Comparison of ENCODE assay signal across 23 cellular contexts in the genomic region with DNA sequence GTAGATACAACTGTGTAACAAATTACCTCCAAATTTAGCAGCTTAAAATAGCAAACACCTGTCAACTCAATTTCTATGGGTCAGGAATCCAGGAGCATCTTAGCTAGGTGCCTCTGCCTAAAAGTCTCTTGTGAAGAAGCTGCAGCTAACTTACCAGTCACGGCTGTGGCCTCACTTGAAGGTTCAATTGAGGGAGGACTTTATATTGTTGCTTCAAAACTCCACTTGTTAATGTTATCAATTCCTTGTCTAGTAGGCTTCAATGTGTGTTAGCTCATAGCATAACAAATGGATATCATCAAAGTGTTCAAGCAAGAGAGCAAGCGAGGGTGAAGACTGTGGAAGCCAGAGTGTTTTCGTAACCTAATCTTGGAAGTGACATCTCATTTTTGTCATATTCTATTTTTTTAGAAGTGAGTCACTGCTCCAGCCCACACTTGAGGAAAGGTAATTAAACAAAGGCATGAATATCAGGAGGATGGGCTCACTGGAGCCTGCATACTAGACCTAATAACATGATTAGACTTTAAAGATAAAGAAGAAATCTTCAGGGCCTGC.
"Had no signal": no experiment of that assay in that cellular context is flagged by ENCODE, and none has a peak within 500 bp of the region (broad histone marks: within the 10 kb centered on the region; RNA-seq: fewer than 3 reads in every experiment).

No MANE protein-coding gene starts in this region.

- H3K4me3 Mint-ChIP-seq: dendritic cell treated with granulocyte-macrophage colony-stimulating factor and Interleukin-4, amounts not matched to agents 40 ng/mL and 50 ng/mL, for 4 days; effector memory CD8-positive, alpha-beta T cell; naive thymus-derived CD4-positive, alpha-beta T cell; nephron progenitor cell; stimulated activated naive B cell treated with anti-CD40 and anti-IgM and Interleukin-4, amounts not matched to agents 10 μg/mL and 1 μg/mL and 100 μg/mL, for 72 hours; stimulated activated naive CD8-positive, alpha-beta T cell treated with anti-CD3 and anti-CD28 coated beads, Interleukin-15, amount 100 ng/mL, for 72 hours had no signal

- H3K4me1 ChIP-seq: esophagus muscularis mucosa, heart left ventricle, parathyroid adenoma, prostate gland, right lobe of liver, spleen had no signal

- H3K4me3 ChIP-seq: esophagus muscularis mucosa, heart left ventricle, prostate gland, right lobe of liver, spleen, thoracic aorta, transverse colon had no signal

- H3K27me3 ChIP-seq: right lobe of liver had no signal

- H3K27ac ChIP-seq: epithelial cell of prostate, esophagus muscularis mucosa, heart left ventricle, parathyroid adenoma, prostate gland, right lobe of liver, spleen, thoracic aorta, transverse colon had no signal

- H3K4me1 Mint-ChIP-seq: naive thymus-derived CD4-positive, alpha-beta T cell; stimulated activated naive B cell treated with anti-CD40 and anti-IgM and Interleukin-4, amounts not matched to agents 10 μg/mL and 1 μg/mL and 100 μg/mL, for 72 hours; stimulated activated naive CD8-positive, alpha-beta T cell treated with anti-CD3 and anti-CD28 coated beads, Interleukin-15, amount 100 ng/mL, for 72 hours had no signal

- DNase-seq: effector memory CD8-positive, alpha-beta T cell; foreskin melanocyte; heart left ventricle; hippocampal formation; left colon; mesendoderm; naive thymus-derived CD4-positive, alpha-beta T cell; nephron progenitor cell; retina; right lobe of liver; spleen; stimulated activated CD4-positive, alpha-beta T cell treated with anti-CD3 and anti-CD28 coated beads, Interleukin-15, amount 100 ng/mL, for 24 hours; stimulated activated CD4-positive, alpha-beta T cell treated with anti-CD3 and anti-CD28 coated beads, Interleukin-1b, Interleukin-23, amount 100 ng/mL, for 48 hours; stimulated activated CD4-positive, alpha-beta T cell treated with anti-CD3 and anti-CD28 coated beads, Interleukin-4, amount 100 ng/mL, for 4 hours; stimulated activated naive B cell treated with anti-CD40 and anti-IgM and Interleukin-4, amounts not matched to agents 10 μg/mL and 1 μg/mL and 100 μg/mL, for 72 hours; stimulated activated naive CD8-positive, alpha-beta T cell treated with anti-CD3 and anti-CD28 coated beads, Interleukin-15, amount 100 ng/mL, for 72 hours; transverse colon had no signal

- H3K36me3 ChIP-seq: esophagus muscularis mucosa, heart left ventricle, prostate gland, right lobe of liver, spleen, thoracic aorta, transverse colon had no signal

- H3K27ac Mint-ChIP-seq: dendritic cell treated with granulocyte-macrophage colony-stimulating factor and Interleukin-4, amounts not matched to agents 40 ng/mL and 50 ng/mL, for 4 days; effector memory CD8-positive, alpha-beta T cell; naive thymus-derived CD4-positive, alpha-beta T cell; nephron progenitor cell; stimulated activated naive B cell treated with anti-CD40 and anti-IgM and Interleukin-4, amounts not matched to agents 10 μg/mL and 1 μg/mL and 100 μg/mL, for 72 hours; stimulated activated naive CD8-positive, alpha-beta T cell treated with anti-CD3 and anti-CD28 coated beads, Interleukin-15, amount 100 ng/mL, for 72 hours had no signal

- H3K9ac ChIP-seq: parathyroid adenoma had no signal

- H2AFZ ChIP-seq: parathyroid adenoma had no signal

- H3K9me3 ChIP-seq: prostate gland, right lobe of liver had no signal

- ATAC-seq: effector memory CD8-positive, alpha-beta T cell; heart left ventricle; left colon; naive thymus-derived CD4-positive, alpha-beta T cell; right lobe of liver; stimulated activated naive B cell treated with anti-CD40 and anti-IgM and Interleukin-4, amounts not matched to agents 10 μg/mL and 1 μg/mL and 100 μg/mL, for 72 hours; stimulated activated naive CD8-positive, alpha-beta T cell treated with anti-CD3 and anti-CD28 coated beads, Interleukin-15, amount 100 ng/mL, for 72 hours had no signal

- H3K79me2 ChIP-seq: parathyroid adenoma had no signal
